19 cellular contexts compared by ENCODE assay signal in the genomic region with DNA sequence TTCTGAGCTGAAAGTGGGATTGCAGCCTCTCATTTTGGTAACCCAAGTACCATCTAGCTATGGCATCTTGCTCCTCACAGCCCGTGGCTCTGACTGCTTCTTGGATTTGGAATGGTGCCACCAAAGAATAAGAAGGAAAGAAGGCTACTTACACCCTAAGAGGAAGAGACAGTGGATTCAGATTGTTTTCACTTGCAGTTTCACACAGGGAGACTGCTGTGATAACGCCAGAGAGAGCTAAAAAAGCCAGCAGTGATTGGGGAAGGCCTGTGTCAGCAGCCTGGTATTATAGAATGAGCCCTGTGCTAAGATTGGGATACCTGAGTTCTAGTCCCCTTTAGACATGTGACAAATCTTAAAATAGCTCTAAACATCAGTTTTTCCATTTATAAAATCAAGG.
"Had no signal": no experiment of that assay in that cellular context is flagged by ENCODE, and none has a peak within 500 bp of the region (broad histone marks: within the 10 kb centered on the region; RNA-seq: fewer than 3 reads in every experiment).

No MANE protein-coding gene starts in this region.

- DNase-seq: activated CD4-positive, alpha-beta T cell treated with anti-CD3 and anti-CD28 coated beads for 1 hour; activated CD4-positive, alpha-beta T cell treated with anti-CD3 and anti-CD28 coated beads, Interleukin-2, amount 50 U/mL, for 1 hour; activated CD8-positive, alpha-beta T cell treated with anti-CD3 and anti-CD28 coated beads, Interleukin-2, amount 10 ng/mL, durations not matched to agents 7 days and 5 days; activated gamma-delta T cell; effector CD8-positive, alpha-beta T cell; erythroblast; foreskin fibroblast; naive thymus-derived CD8-positive, alpha-beta T cell; ovary; right cardiac atrium; stimulated activated CD4-positive, alpha-beta T cell treated with anti-CD3 and anti-CD28 coated beads, Interleukin-12 subunit alpha, Interleukin-12 subunit beta, amount 100 ng/mL, for 4 hours; stimulated activated CD4-positive, alpha-beta T cell treated with anti-CD3 and anti-CD28 coated beads, Interleukin-4, amount 100 ng/mL, for 4 hours; stimulated activated naive CD8-positive, alpha-beta T cell treated with anti-CD3 and anti-CD28 coated beads, Interleukin-15, Interleukin-2, amounts not matched to agents 100 U/mL and 50 U/mL, for 24 hours; T-helper 17 cell; thyroid gland; upper lobe of right lung had no signal

- H3K36me3 ChIP-seq: ovary, thyroid gland, upper lobe of right lung had no signal

- H3K4me3 ChIP-seq: lung, ovary, thyroid gland, upper lobe of right lung had no signal

- H3K9me3 ChIP-seq: ovary, thyroid gland, upper lobe of right lung had no signal

- H3K27me3 ChIP-seq: ovary, thyroid gland, upper lobe of right lung had no signal

- H3K27ac ChIP-seq: ovary, thyroid gland, upper lobe of right lung, VCaP had no signal

- FAIRE-seq: keratinocyte had no signal
